In genomic region chr6:25016311-25016710, GRCh38 we compare ENCODE assay signal across 20 cellular contexts.
DNase-seq lines count a peak whose midpoint lies in the region; ATAC-seq and TF ChIP-seq lines count a peak whose summit lies in the region.
"Had no signal": no experiment of that assay in that cellular context is flagged by ENCODE, and none has a peak within 500 bp of the region (broad histone marks: within the 10 kb centered on the region; RNA-seq: fewer than 3 reads in every experiment).

No MANE protein-coding gene starts in this region.

- H3K36me3 ChIP-seq in BLaER1 treated with 17β-estradiol and CSF1 and Interleukin-3, amounts not matched to agents 10 nM and 100 nM, result peaks cover 0 to 5% (median 0%) of the 10 kb centered on the region in 11 experiments; a peak in 1 of 22 replicates
- no peaks in the 10 kb centered on the region for H3K36me3 ChIP-seq in naive thymus-derived CD4-positive, alpha-beta T cell (ENCODE audit: control insufficient read depth in 2 of 3, insufficient read depth in 3 of 3, low read length in 3 of 3)
- H3K36me3 ChIP-seq: gastrocnemius medialis had no signal

- TF ChIP-seq CTCF in HFFc6 (IDR thresholded peaks at IDR 0.05) (no peak), astrocyte of the spinal cord (IDR thresholded peaks at IDR 0.05; ENCODE audit: low read depth, low read length) (no peak)

- no peak overlapping the region for H3K4me3 ChIP-seq in BLaER1 treated with 17β-estradiol and CSF1 and Interleukin-3, amounts not matched to agents 10 nM and 100 nM
- no peak overlapping the region for H3K4me3 ChIP-seq in astrocyte of the spinal cord (ENCODE audit: low read depth, low read length)
- no peak overlapping the region for H3K4me3 ChIP-seq in naive thymus-derived CD4-positive, alpha-beta T cell (ENCODE audit: low read length)
- H3K4me3 ChIP-seq: gastrocnemius medialis, K562, mucosa of descending colon had no signal

- H3K27me3 Mint-ChIP-seq in HFFc6 (ENCODE audit: insufficient read depth), result no peaks in the 10 kb centered on the region
- H3K27me3 Mint-ChIP-seq in naive thymus-derived CD4-positive, alpha-beta T cell, result no peaks in the 10 kb centered on the region
- H3K27me3 Mint-ChIP-seq: central memory CD8-positive, alpha-beta T cell had no signal

- peak overlapping the region in 7 of 11 experiments; percentile 0 to 99 (median 44); a peak in 8 of 22 replicates for H3K27ac ChIP-seq in BLaER1 treated with 17β-estradiol and CSF1 and Interleukin-3, amounts not matched to agents 10 nM and 100 nM
- no peak overlapping the region for H3K27ac ChIP-seq in naive thymus-derived CD4-positive, alpha-beta T cell (ENCODE audit: low read depth, low read length)
- H3K27ac ChIP-seq: gastrocnemius medialis had no signal

- in situ Hi-C loops in astrocyte of the spinal cord (cut with HindIII; ENCODE audit: low sequenced_read_pairs), result no loop called here

- ATAC-seq in naive thymus-derived CD4-positive, alpha-beta T cell, result no peak
- ATAC-seq in HG03025 (IDR thresholded peaks at IDR 0.05; ENCODE audit: low FRiP score, unreplicated experiment), result no peak
- ATAC-seq in GM21367 (IDR thresholded peaks at IDR 0.05; ENCODE audit: unreplicated experiment), result no peak
- no peak for ATAC-seq in HG02885 (IDR thresholded peaks at IDR 0.05; ENCODE audit: poor library complexity, unreplicated experiment)
- ATAC-seq: gastrocnemius medialis, K562, mucosa of descending colon had no signal

- no peaks in the 10 kb centered on the region for H4K20me1 ChIP-seq in BLaER1 treated with 17β-estradiol and CSF1 and Interleukin-3, amounts not matched to agents 10 nM and 100 nM

- DNase-seq in HFFc6, result peak; percentile 37
- peak; percentile 27 for DNase-seq in astrocyte of the spinal cord (ENCODE audit: low read depth, low spot score)
- no peak for DNase-seq in naive thymus-derived CD4-positive, alpha-beta T cell
- no peak for DNase-seq in NCI-H446 treated with DMSO at 0.1 percent for 48 hours (lab: John Stamatoyannopoulos, UW)
- DNase-seq: activated CD4-positive, alpha-beta T cell treated with anti-CD3 and anti-CD28 coated beads, Interleukin-2, amount 50 U/mL, for 4 hours; activated effector memory CD4-positive, alpha-beta T cell treated with anti-CD3 and anti-CD28 coated beads, Interleukin-2, amount 50 U/mL, for 16 hours; gastrocnemius medialis; mucosa of descending colon; NCI-H187; NCI-H748 treated with DMSO at 0.1 percent for 48 hours; Right ventricle myocardium superior; stimulated activated CD4-positive, alpha-beta T cell treated with anti-CD3 and anti-CD28 coated beads, Interleukin-1b, Interleukin-23, amount 100 ng/mL, for 48 hours; stimulated activated CD8-positive, alpha-beta memory T cell treated with anti-CD3 and anti-CD28 coated beads, Interleukin-4, amount 100 ng/mL, for 48 hours had no signal

- peaks cover 68% of the 10 kb centered on the region for H3K4me1 Mint-ChIP-seq in HFFc6 (ENCODE audit: low read depth)
- peaks cover 26 to 60% (median 41%) of the 10 kb centered on the region in 7 donors for H3K4me1 Mint-ChIP-seq in naive thymus-derived CD4-positive, alpha-beta T cell

- peak overlapping the region in 1 of 11 experiments; percentile 23; a peak in 1 of 22 replicates for H3K9ac ChIP-seq in BLaER1 treated with 17β-estradiol and CSF1 and Interleukin-3, amounts not matched to agents 10 nM and 100 nM

- POLR2A ChIA-PET in naive thymus-derived CD4-positive, alpha-beta T cell (lab: Charles Lee), result interaction anchor here (1.6 to 7.7 kb wide), 6 partner anchors 10 to 159 kb away, joined by 5 to 84 read pairs (median 16); partner anchors contain the start of gene RIPOR2

- H3K9me3 ChIP-seq in BLaER1 treated with 17β-estradiol and CSF1 and Interleukin-3, amounts not matched to agents 10 nM and 100 nM (replicated peaks in 1 of 11), result no peaks in the 10 kb centered on the region
- no peaks in the 10 kb centered on the region for H3K9me3 ChIP-seq in naive thymus-derived CD4-positive, alpha-beta T cell (ENCODE audit: control insufficient read depth in 2 of 3, low read length in 3 of 3)
- H3K9me3 ChIP-seq: gastrocnemius medialis, mucosa of descending colon had no signal

- H3K9me3 Mint-ChIP-seq in HFFc6, result no peaks in the 10 kb centered on the region
- H3K9me3 Mint-ChIP-seq in naive thymus-derived CD4-positive, alpha-beta T cell, result no peaks in the 10 kb centered on the region
- H3K9me3 Mint-ChIP-seq: central memory CD8-positive, alpha-beta T cell; T-helper 2 cell treated with Interferon-gamma antibody and Interleukin-4, amounts not matched to agents 5 μg/mL and 100 μg/mL, for 36 hours had no signal

- H3K4me1 ChIP-seq in BLaER1 treated with 17β-estradiol and CSF1 and Interleukin-3, amounts not matched to agents 10 nM and 100 nM, result peaks cover 0 to 69% (median 63%) of the 10 kb centered on the region in 10 experiments; a peak in 16 of 20 replicates
- H3K4me1 ChIP-seq in naive thymus-derived CD4-positive, alpha-beta T cell (ENCODE audit: control insufficient read depth in 2 of 2, insufficient read depth in 2 of 2, low read length in 2 of 2), result peaks cover 9 to 34% of the 10 kb centered on the region in 2 donors
- H3K4me1 ChIP-seq: gastrocnemius medialis had no signal

- peak overlapping the region; percentile 68 for H3K27ac Mint-ChIP-seq in HFFc6
- peak overlapping the region; percentile 11 to 98 (median 88) for H3K27ac Mint-ChIP-seq in naive thymus-derived CD4-positive, alpha-beta T cell
- H3K27ac Mint-ChIP-seq: T-helper 2 cell treated with Interferon-gamma antibody and Interleukin-4, amounts not matched to agents 5 μg/mL and 100 μg/mL, for 36 hours had no signal

- intact Hi-C loops in naive thymus-derived CD4-positive, alpha-beta T cell (cut with micrococcal nuclease), result loop anchor here (5.0 to 10.0 kb wide), 3 partner anchors 239 to 522 kb away; partner anchors contain the start of gene ALDH5A1 (in 1 of the 2)

- peak overlapping the region in 6 of 11 experiments; percentile 23 to 89 (median 68); a peak in 12 of 22 replicates for H3K4me2 ChIP-seq in BLaER1 treated with 17β-estradiol and CSF1 and Interleukin-3, amounts not matched to agents 10 nM and 100 nM

- no peaks in the 10 kb centered on the region for H3K27me3 ChIP-seq in BLaER1 treated with 17β-estradiol and CSF1 and Interleukin-3, amounts not matched to agents 10 nM and 100 nM
- H3K27me3 ChIP-seq in naive thymus-derived CD4-positive, alpha-beta T cell (ENCODE audit: control insufficient read depth in 2 of 2, insufficient read depth in 2 of 2, low read length in 2 of 2), result no peaks in the 10 kb centered on the region
- H3K27me3 ChIP-seq: gastrocnemius medialis had no signal

- no peaks in the 10 kb centered on the region; the same call in 1 of the 2 replicates for H3K36me3 Mint-ChIP-seq in HFFc6 (ENCODE audit: low read depth)
- H3K36me3 Mint-ChIP-seq in naive thymus-derived CD4-positive, alpha-beta T cell, result no peaks in the 10 kb centered on the region

- CTCF ChIA-PET in naive thymus-derived CD4-positive, alpha-beta T cell (lab: Charles Lee), result interaction anchor here (0.5 to 7.3 kb wide), 6 partner anchors 11 to 545 kb away, joined by 3 to 77 read pairs (median 13); no protein-coding TSS in a partner anchor

- peak overlapping the region; percentile 30 for H3K4me3 Mint-ChIP-seq in HFFc6
- H3K4me3 Mint-ChIP-seq in naive thymus-derived CD4-positive, alpha-beta T cell, result peak overlapping the region in 6 of 10 donors; percentile 5 to 60 (median 20)
- H3K4me3 Mint-ChIP-seq: central memory CD8-positive, alpha-beta T cell; T-helper 2 cell treated with Interferon-gamma antibody and Interleukin-4, amounts not matched to agents 5 μg/mL and 100 μg/mL, for 36 hours had no signal

Comparison
In these comparisons a context has a peak if more than half of its experiments do, and no peak if none do; other contexts are left out.
1. DNase-seq: peak in HFFc6 (single experiment) and astrocyte of the spinal cord (single experiment); none in naive thymus-derived CD4-positive, alpha-beta T cell (0 of 9) and NCI-H446 treated with DMSO at 0.1 percent for 48 hours (single experiment).